ENCODE assay signal across 2 cellular contexts in genomic region chr11:126317681-126318641, GRCh38.
TF ChIP-seq lines count a peak whose summit lies in the region.

No MANE protein-coding gene starts in this region.

TF ChIP-seq in liver, 16 proteins besides CTCF, POLR2A, EP300 and RAD21:
- TF ChIP-seq SP1 (IDR thresholded peaks at IDR 0.05) (no peak), FOXA2 (IDR thresholded peaks at IDR 0.05) (no peak), JUND (IDR thresholded peaks at IDR 0.05) (no peak), TAF1 (conservative IDR thresholded peaks at IDR 0.05) (no peak), MAX (IDR thresholded peaks at IDR 0.05) (no peak), NR2F2 (IDR thresholded peaks at IDR 0.05) (no peak)

TF ChIP-seq in HepG2, 621 proteins besides CTCF, POLR2A, EP300 and RAD21:
- no peak for TF ChIP-seq POGK (CRISPR knock-in tag; conservative IDR thresholded peaks at IDR 0.05)
- TF ChIP-seq NRL (CRISPR knock-in tag; IDR thresholded peaks at IDR 0.05; ENCODE audit: borderline replicate concordance), result no peak
- no peak for TF ChIP-seq MZF1 (CRISPR knock-in tag; IDR thresholded peaks at IDR 0.05; ENCODE audit: borderline replicate concordance)
- TF ChIP-seq PRPF4 (IDR thresholded peaks at IDR 0.05; ENCODE audit: low read depth, low read length, poor library complexity, severe bottlenecking), result no peak
- no peak for TF ChIP-seq ZBTB44 (CRISPR knock-in tag; IDR thresholded peaks at IDR 0.05)
